Comparison of ENCODE assay signal across 1 cellular context in the genomic region with DNA sequence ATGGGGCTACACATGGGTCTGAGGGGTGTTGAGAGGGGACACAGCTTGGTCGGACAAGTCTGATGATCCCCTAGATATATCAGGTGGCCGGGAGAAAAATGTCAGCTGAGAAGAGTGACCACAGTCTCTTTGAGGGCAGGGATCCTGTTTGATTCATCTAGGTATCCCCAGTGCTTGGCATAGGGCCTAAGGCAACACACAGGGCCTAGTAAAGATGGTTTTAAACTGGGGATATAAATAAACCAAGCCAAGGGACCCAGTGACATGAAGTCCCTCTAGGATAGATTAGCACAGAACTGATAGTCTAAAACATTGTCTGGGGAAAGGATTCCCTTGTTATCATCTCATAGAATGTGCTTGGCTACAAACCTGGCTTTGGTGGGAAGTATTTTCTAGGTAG.
TF ChIP-seq lines count a peak whose summit lies in the region.

No MANE protein-coding gene starts in this region.

TF ChIP-seq in HepG2, 621 proteins besides CTCF, POLR2A, EP300 and RAD21:
- TF ChIP-seq DMAP1 (CRISPR knock-in tag; IDR thresholded peaks at IDR 0.05) = no peak
- TF ChIP-seq, protein P1, sequence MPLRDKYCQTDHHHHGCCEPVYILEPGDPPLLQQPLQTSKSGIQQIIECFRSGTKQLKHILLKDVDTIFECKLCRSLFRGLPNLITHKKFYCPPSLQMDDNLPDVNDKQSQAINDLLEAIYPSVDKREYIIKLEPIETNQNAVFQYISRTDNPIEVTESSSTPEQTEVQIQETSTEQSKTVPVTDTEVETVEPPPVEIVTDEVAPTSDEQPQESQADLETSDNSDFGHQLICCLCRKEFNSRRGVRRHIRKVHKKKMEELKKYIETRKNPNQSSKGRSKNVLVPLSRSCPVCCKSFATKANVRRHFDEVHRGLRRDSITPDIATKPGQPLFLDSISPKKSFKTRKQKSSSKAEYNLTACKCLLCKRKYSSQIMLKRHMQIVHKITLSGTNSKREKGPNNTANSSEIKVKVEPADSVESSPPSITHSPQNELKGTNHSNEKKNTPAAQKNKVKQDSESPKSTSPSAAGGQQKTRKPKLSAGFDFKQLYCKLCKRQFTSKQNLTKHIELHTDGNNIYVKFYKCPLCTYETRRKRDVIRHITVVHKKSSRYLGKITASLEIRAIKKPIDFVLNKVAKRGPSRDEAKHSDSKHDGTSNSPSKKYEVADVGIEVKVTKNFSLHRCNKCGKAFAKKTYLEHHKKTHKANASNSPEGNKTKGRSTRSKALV (CRISPR knock-in tag; IDR thresholded peaks at IDR 0.05) = no peak
- no peak for TF ChIP-seq ZEB1 (IDR thresholded peaks at IDR 0.05; ENCODE audit: insufficient replicate concordance, low read depth)
- TF ChIP-seq IKZF4 (CRISPR knock-in tag; IDR thresholded peaks at IDR 0.05; ENCODE audit: borderline replicate concordance, low read depth, not compliant biosample characterization) = no peak
- TF ChIP-seq, protein P2, sequence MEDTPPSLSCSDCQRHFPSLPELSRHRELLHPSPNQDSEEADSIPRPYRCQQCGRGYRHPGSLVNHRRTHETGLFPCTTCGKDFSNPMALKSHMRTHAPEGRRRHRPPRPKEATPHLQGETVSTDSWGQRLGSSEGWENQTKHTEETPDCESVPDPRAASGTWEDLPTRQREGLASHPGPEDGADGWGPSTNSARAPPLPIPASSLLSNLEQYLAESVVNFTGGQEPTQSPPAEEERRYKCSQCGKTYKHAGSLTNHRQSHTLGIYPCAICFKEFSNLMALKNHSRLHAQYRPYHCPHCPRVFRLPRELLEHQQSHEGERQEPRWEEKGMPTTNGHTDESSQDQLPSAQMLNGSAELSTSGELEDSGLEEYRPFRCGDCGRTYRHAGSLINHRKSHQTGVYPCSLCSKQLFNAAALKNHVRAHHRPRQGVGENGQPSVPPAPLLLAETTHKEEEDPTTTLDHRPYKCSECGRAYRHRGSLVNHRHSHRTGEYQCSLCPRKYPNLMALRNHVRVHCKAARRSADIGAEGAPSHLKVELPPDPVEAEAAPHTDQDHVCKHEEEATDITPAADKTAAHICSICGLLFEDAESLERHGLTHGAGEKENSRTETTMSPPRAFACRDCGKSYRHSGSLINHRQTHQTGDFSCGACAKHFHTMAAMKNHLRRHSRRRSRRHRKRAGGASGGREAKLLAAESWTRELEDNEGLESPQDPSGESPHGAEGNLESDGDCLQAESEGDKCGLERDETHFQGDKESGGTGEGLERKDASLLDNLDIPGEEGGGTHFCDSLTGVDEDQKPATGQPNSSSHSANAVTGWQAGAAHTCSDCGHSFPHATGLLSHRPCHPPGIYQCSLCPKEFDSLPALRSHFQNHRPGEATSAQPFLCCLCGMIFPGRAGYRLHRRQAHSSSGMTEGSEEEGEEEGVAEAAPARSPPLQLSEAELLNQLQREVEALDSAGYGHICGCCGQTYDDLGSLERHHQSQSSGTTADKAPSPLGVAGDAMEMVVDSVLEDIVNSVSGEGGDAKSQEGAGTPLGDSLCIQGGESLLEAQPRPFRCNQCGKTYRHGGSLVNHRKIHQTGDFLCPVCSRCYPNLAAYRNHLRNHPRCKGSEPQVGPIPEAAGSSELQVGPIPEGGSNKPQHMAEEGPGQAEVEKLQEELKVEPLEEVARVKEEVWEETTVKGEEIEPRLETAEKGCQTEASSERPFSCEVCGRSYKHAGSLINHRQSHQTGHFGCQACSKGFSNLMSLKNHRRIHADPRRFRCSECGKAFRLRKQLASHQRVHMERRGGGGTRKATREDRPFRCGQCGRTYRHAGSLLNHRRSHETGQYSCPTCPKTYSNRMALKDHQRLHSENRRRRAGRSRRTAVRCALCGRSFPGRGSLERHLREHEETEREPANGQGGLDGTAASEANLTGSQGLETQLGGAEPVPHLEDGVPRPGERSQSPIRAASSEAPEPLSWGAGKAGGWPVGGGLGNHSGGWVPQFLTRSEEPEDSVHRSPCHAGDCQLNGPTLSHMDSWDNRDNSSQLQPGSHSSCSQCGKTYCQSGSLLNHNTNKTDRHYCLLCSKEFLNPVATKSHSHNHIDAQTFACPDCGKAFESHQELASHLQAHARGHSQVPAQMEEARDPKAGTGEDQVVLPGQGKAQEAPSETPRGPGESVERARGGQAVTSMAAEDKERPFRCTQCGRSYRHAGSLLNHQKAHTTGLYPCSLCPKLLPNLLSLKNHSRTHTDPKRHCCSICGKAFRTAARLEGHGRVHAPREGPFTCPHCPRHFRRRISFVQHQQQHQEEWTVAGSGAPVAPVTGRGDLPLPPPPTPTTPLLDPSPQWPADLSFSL (CRISPR knock-in tag; IDR thresholded peaks at IDR 0.05) = no peak
- TF ChIP-seq, protein P3, sequence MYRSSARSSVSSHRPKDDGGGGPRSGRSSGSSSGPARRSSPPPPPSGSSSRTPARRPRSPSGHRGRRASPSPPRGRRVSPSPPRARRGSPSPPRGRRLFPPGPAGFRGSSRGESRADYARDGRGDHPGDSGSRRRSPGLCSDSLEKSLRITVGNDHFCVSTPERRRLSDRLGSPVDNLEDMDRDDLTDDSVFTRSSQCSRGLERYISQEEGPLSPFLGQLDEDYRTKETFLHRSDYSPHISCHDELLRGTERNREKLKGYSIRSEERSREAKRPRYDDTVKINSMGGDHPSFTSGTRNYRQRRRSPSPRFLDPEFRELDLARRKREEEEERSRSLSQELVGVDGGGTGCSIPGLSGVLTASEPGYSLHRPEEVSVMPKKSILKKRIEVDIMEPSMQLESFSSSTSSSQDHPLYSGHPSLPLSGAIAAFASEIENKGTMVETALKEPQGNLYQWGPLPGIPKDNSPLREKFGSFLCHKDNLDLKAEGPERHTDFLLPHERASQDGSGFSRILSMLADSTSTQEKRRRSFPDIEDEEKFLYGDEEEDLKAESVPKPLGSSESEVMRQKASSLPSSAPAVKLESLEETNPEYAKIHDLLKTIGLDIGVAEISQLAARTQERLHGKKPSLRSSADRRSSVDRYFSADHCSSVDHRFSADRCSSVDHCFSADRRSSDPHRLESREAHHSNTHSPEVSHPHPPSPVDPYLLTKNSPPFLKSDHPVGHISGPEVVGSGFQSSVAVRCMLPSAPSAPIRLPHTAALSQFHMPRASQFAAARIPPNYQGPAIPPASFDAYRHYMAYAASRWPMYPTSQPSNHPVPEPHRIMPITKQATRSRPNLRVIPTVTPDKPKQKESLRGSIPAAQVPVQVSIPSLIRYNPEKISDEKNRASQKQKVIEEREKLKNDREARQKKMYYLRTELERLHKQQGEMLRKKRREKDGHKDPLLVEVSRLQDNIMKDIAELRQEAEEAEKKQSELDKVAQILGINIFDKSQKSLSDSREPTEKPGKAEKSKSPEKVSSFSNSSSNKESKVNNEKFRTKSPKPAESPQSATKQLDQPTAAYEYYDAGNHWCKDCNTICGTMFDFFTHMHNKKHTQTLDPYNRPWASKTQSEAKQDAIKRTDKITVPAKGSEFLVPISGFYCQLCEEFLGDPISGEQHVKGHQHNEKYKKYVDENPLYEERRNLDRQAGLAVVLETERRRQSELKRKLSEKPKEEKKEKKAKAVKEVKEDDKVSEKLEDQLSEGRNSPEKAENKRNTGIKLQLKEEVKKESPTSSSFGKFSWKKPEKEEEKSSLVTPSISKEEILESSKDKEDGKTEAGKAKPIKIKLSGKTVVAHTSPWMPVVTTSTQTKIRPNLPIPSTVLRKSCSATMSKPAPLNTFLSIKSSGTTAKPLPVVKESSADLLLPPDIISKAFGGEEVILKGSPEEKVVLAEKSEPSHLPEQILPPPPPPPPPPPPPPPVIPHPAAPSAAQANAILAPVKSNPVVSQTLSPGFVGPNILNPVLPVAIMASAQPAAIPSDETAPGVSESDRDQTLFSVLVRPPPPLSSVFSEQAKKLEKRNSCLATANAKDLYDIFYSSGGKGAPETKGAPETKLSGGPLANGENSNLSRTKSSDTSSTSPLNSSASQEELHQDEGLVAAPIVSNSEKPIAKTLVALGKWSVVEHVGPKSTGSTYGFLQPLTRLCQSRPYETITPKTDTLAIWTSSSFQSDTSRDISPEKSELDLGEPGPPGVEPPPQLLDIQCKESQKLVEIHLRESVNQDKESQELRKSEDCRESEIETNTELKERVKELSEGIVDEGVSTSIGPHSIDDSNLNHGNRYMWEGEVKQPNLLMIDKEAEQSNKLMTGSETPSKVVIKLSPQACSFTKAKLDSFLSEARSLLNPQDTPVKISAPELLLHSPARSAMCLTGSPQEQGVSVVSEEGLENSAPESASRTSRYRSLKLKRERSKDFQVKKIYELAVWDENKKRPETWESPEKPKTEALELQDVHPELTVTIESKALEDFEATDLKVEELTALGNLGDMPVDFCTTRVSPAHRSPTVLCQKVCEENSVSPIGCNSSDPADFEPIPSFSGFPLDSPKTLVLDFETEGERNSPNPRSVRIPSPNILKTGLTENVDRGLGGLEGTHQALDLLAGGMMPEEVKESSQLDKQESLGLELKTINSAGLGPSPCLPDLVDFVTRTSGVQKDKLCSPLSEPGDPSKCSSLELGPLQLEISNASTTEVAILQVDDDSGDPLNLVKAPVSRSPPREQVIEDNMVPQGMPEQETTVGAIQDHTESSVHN (CRISPR knock-in tag; IDR thresholded peaks at IDR 0.05) = no peak
- no peak for TF ChIP-seq CEBPG (CRISPR knock-in tag; IDR thresholded peaks at IDR 0.05)
- TF ChIP-seq GPN1 (CRISPR knock-in tag; IDR thresholded peaks at IDR 0.05; ENCODE audit: borderline replicate concordance) = no peak
